1 cellular context compared by ENCODE assay signal in genomic region chr15:57305009-57305408, GRCh38.
TF ChIP-seq lines count a peak whose summit lies in the region.

No MANE protein-coding gene starts in this region.

TF ChIP-seq in GM12878, 131 proteins besides CTCF, POLR2A, EP300 and RAD21 (continued from another document):
- TF ChIP-seq, protein P1, sequence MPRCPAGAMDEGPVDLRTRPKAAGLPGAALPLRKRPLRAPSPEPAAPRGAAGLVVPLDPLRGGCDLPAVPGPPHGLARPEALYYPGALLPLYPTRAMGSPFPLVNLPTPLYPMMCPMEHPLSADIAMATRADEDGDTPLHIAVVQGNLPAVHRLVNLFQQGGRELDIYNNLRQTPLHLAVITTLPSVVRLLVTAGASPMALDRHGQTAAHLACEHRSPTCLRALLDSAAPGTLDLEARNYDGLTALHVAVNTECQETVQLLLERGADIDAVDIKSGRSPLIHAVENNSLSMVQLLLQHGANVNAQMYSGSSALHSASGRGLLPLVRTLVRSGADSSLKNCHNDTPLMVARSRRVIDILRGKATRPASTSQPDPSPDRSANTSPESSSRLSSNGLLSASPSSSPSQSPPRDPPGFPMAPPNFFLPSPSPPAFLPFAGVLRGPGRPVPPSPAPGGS (IDR thresholded peaks at IDR 0.05; ENCODE audit: borderline replicate concordance, insufficient read depth, low read depth, low read length, poor library complexity, severe bottlenecking): no peak
